Comparison of ENCODE assay signal across 8 cellular contexts in genomic region chr17:78360371-78361226, GRCh38. TPM values are rescaled to one million over a fixed set of nuclear protein-coding genes. Genes with fewer than 3 reads are reported as not detected.
DNase-seq lines count a peak whose midpoint lies in the region; ATAC-seq and TF ChIP-seq lines count a peak whose summit lies in the region.

No MANE protein-coding gene starts in this region.

- peaks cover 22% of the 10 kb centered on the region for H3K36me3 Mint-ChIP-seq in HFFc6 (ENCODE audit: low read depth)
- peaks cover 26% of the 10 kb centered on the region for H3K36me3 Mint-ChIP-seq in T-helper 2 cell treated with Interferon-gamma antibody and Interleukin-4, amounts not matched to agents 5 μg/mL and 100 μg/mL, for 36 hours (ENCODE audit: low read depth)

- intact Hi-C loops in right cardiac atrium (cut with DNase I) (loop anchor here (2.0 to 5.0 kb wide), 4 partner anchors 60 to 68 kb away; no protein-coding TSS in a partner anchor), psoas muscle (cut with DNase I) (loop anchor here (1.0 to 5.0 kb wide), 3 partner anchors 62 to 68 kb away; no protein-coding TSS in a partner anchor)

- H3K4me3 ChIP-seq in right cardiac atrium (ENCODE audit: low read length) (peak overlapping the region; percentile 64), psoas muscle (peak overlapping the region; percentile 96), urinary bladder (ENCODE audit: low read depth, low read length) (peak overlapping the region; percentile 61)

- H3K27ac ChIP-seq in right cardiac atrium (ENCODE audit: low read length): peak overlapping the region; percentile 25
- H3K27ac ChIP-seq in psoas muscle: peak overlapping the region; percentile 82
- peak overlapping the region; percentile 73 for H3K27ac ChIP-seq in urinary bladder (ENCODE audit: low read depth)

- TF ChIP-seq CTCF in HFFc6 (IDR thresholded peaks at IDR 0.05) (peak; percentile 97), psoas muscle (IDR thresholded peaks at IDR 0.05) (peak; percentile 91)

- H3K4me3 Mint-ChIP-seq in HFFc6: peak overlapping the region; percentile 75
- peak overlapping the region; percentile 87 for H3K4me3 Mint-ChIP-seq in T-helper 2 cell treated with Interferon-gamma antibody and Interleukin-4, amounts not matched to agents 5 μg/mL and 100 μg/mL, for 36 hours

- ATAC-seq in right cardiac atrium (peak; percentile 75 to 79), psoas muscle (peak; percentile 65 to 84 (median 78))

- H3K27me3 Mint-ChIP-seq in HFFc6 (ENCODE audit: insufficient read depth): peaks cover 25% of the 10 kb centered on the region
- peaks cover 11% of the 10 kb centered on the region for H3K27me3 Mint-ChIP-seq in T-helper 2 cell treated with Interferon-gamma antibody and Interleukin-4, amounts not matched to agents 5 μg/mL and 100 μg/mL, for 36 hours (ENCODE audit: low read depth)

- peak overlapping the region; percentile 57 for H3K27ac Mint-ChIP-seq in HFFc6
- peak overlapping the region; percentile 88 for H3K27ac Mint-ChIP-seq in T-helper 2 cell treated with Interferon-gamma antibody and Interleukin-4, amounts not matched to agents 5 μg/mL and 100 μg/mL, for 36 hours

- no peaks in the 10 kb centered on the region for H3K9me3 Mint-ChIP-seq in HFFc6
- no peaks in the 10 kb centered on the region for H3K9me3 Mint-ChIP-seq in T-helper 2 cell treated with Interferon-gamma antibody and Interleukin-4, amounts not matched to agents 5 μg/mL and 100 μg/mL, for 36 hours

- H3K27me3 ChIP-seq in right cardiac atrium (ENCODE audit: control insufficient read depth, insufficient read depth) (no peaks in the 10 kb centered on the region), psoas muscle (ENCODE audit: insufficient read depth in 3 of 3, low read length in 2 of 3) (no peaks in the 10 kb centered on the region)

- WGBS in right cardiac atrium: 2% methylated on average over 49 of the region's 49 CpGs
- WGBS in psoas muscle, 3 donors: 3 to 5% (median 3%) methylated on average over 32 to 49 of the region's 49 CpGs
- 4% methylated on average over 49 of the region's 49 CpGs for WGBS in urinary bladder

- H3K4me1 ChIP-seq in right cardiac atrium (ENCODE audit: control insufficient read depth, insufficient read depth, low read length) (peaks cover 9% of the 10 kb centered on the region), psoas muscle (peaks cover 18% of the 10 kb centered on the region), urinary bladder (ENCODE audit: insufficient read depth) (peaks cover 2% of the 10 kb centered on the region)

- DNase-seq in DMS53 (lab: John Stamatoyannopoulos, UW) (peak; percentile 97), HFFc6 (peak; percentile 76), NCI-H146 (lab: John Stamatoyannopoulos, UW) (peak; percentile 88), amygdala (lab: John Stamatoyannopoulos, UW) (peak in 50 of 56 donors; percentile 12 to 90 (median 62)), right cardiac atrium (peak; percentile 93 to 98 (median 98)), psoas muscle (peak; percentile 95 to 97)
- DNase-seq in T-helper 2 cell treated with Interferon-gamma antibody and Interleukin-4, amounts not matched to agents 5 μg/mL and 100 μg/mL, for 36 hours (ENCODE audit: low spot score): peak; percentile 87

- peaks cover 31% of the 10 kb centered on the region for H3K4me1 Mint-ChIP-seq in HFFc6 (ENCODE audit: low read depth)
- H3K4me1 Mint-ChIP-seq in T-helper 2 cell treated with Interferon-gamma antibody and Interleukin-4, amounts not matched to agents 5 μg/mL and 100 μg/mL, for 36 hours (ENCODE audit: low read depth): peaks cover 34% of the 10 kb centered on the region

- peaks cover 0 to 31% of the 10 kb centered on the region in 2 donors for H3K36me3 ChIP-seq in psoas muscle (ENCODE audit: insufficient read depth in 1 of 2, low read depth in 1 of 2)
- H3K36me3 ChIP-seq in urinary bladder (ENCODE audit: insufficient read depth): no peaks in the 10 kb centered on the region

- H3K9me3 ChIP-seq in right cardiac atrium (ENCODE audit: control insufficient read depth, low read length) (no peaks in the 10 kb centered on the region), psoas muscle (no peaks in the 10 kb centered on the region)

RNA-seq across cellular contexts. Expression of gene SOCS3, which starts 0.7 kb away (rescaled TPM):
- 10 to 100 TPM; 27.4 to 37.2 (median 33.2) TPM for total RNA-seq in HFFc6 (2021; fragmentation: NEBNext Ultra II Directional; extraction: Animal tissue kit (Norgen Biotek cat#: 25700))
- total RNA-seq in right cardiac atrium (10 to 100 TPM in 3 of 4 donors, 1 to 10 TPM in 1; 6.6 to 51.2 (median 11.6) TPM), psoas muscle (10 to 100 TPM in 3 of 4 donors, 1 to 10 TPM in 1; 8.5 to 43.5 (median 23.6) TPM), urinary bladder (16.5 TPM)
- polyA plus RNA-seq in right cardiac atrium (52.6 TPM), psoas muscle (10 to 100 TPM in 1 of 3 donors, 1 to 10 TPM in 2; 5.3 to 24.4 (median 7.5) TPM), urinary bladder (152 TPM)

RNA-seq across cellular contexts. Expression of gene PGS1, which starts 17.9 kb away (rescaled TPM):
- 10 to 100 TPM; 20.2 to 26.1 (median 24.5) TPM for total RNA-seq in HFFc6 (2021; fragmentation: NEBNext Ultra II Directional; extraction: Animal tissue kit (Norgen Biotek cat#: 25700))
- 10 to 100 TPM; 20.2 to 22.2 (median 20.8) TPM for total RNA-seq in right cardiac atrium
- 13.9 TPM for polyA plus RNA-seq in right cardiac atrium
- 10 to 100 TPM; 15.0 to 24.2 (median 20.3) TPM for total RNA-seq in psoas muscle
- 10 to 100 TPM; 10.2 to 16.3 (median 15.5) TPM for polyA plus RNA-seq in psoas muscle
- total RNA-seq in urinary bladder: 33.7 TPM
- polyA plus RNA-seq in urinary bladder: 44.0 TPM

Comparison
In these comparisons a context has a peak if more than half of its experiments do, and no peak if none do; other contexts are left out.
1. Peak in every context shown above with its lines: DNase-seq, ATAC-seq, H3K4me3 ChIP-seq and H3K27ac ChIP-seq.
2. H3K27ac ChIP-seq: peak in every context shown above with its lines; median percentile 82 in psoas muscle; 73 in urinary bladder; 25 in right cardiac atrium.